Comparison of ENCODE assay signal across 10 cellular contexts in genomic region chr15:50058231-50058630, GRCh38.
DNase-seq lines count a peak whose midpoint lies in the region; ATAC-seq and TF ChIP-seq lines count a peak whose summit lies in the region.
"Had no signal": no experiment of that assay in that cellular context is flagged by ENCODE, and none has a peak within 500 bp of the region (broad histone marks: within the 10 kb centered on the region; RNA-seq: fewer than 3 reads in every experiment).

No MANE protein-coding gene starts in this region.

- ATAC-seq in HG02981 (IDR thresholded peaks at IDR 0.05; ENCODE audit: unreplicated experiment): no peak
- ATAC-seq: activated T-cell treated with anti-CD3 and anti-CD28 coated beads, Interleukin-2, amount 50 U/mL, for 4 hours had no signal

- H3K4me3 Mint-ChIP-seq in activated CD4-positive, alpha-beta T cell treated with anti-CD3 and anti-CD28 coated beads, Interleukin-2, amount 10 ng/mL, durations not matched to agents 24 days and 14 days: no peak overlapping the region
- no peak overlapping the region for H3K4me3 Mint-ChIP-seq in activated T-helper 1 cell treated with anti-CD3 and anti-CD28 coated beads, Interleukin-12 subunit alpha, Interleukin-12 subunit beta, Interleukin-2, Interleukin-4 antibody, amounts not matched to agents 30 ng/mL and 10 ng/mL and 1 ng/mL, durations not matched to agents 14 hours and 24 hours and 36 hours
- H3K4me3 Mint-ChIP-seq: activated T-cell treated with anti-CD3 and anti-CD28 coated beads, Interleukin-2, amount 50 U/mL, for 4 hours had no signal

- peak overlapping the region; percentile 60 for H3K27ac Mint-ChIP-seq in activated CD4-positive, alpha-beta T cell treated with anti-CD3 and anti-CD28 coated beads, Interleukin-2, amount 10 ng/mL, durations not matched to agents 24 days and 14 days
- H3K27ac Mint-ChIP-seq in activated T-helper 1 cell treated with anti-CD3 and anti-CD28 coated beads, Interleukin-12 subunit alpha, Interleukin-12 subunit beta, Interleukin-2, Interleukin-4 antibody, amounts not matched to agents 30 ng/mL and 10 ng/mL and 1 ng/mL, durations not matched to agents 14 hours and 24 hours and 36 hours: peak overlapping the region; percentile 76

- no peaks in the 10 kb centered on the region for H3K4me1 ChIP-seq in hepatocyte (ENCODE audit: insufficient read depth)
- no peaks in the 10 kb centered on the region for H3K4me1 ChIP-seq in uterus

- peaks cover 45% of the 10 kb centered on the region for H3K4me1 Mint-ChIP-seq in activated CD4-positive, alpha-beta T cell treated with anti-CD3 and anti-CD28 coated beads, Interleukin-2, amount 10 ng/mL, durations not matched to agents 24 days and 14 days
- peaks cover 70% of the 10 kb centered on the region for H3K4me1 Mint-ChIP-seq in activated T-helper 1 cell treated with anti-CD3 and anti-CD28 coated beads, Interleukin-12 subunit alpha, Interleukin-12 subunit beta, Interleukin-2, Interleukin-4 antibody, amounts not matched to agents 30 ng/mL and 10 ng/mL and 1 ng/mL, durations not matched to agents 14 hours and 24 hours and 36 hours (ENCODE audit: low read depth)

- no peak overlapping the region for H3K4me2 ChIP-seq in hepatocyte

- H3K27me3 ChIP-seq in hepatocyte (no peaks in the 10 kb centered on the region), uterus (no peaks in the 10 kb centered on the region)

- intact Hi-C loops in activated CD4-positive, alpha-beta T cell treated with anti-CD3 and anti-CD28 coated beads, Interleukin-2, amount 10 ng/mL, durations not matched to agents 24 days and 14 days (cut with micrococcal nuclease): loop anchor here (5.0 kb wide), 1 partner anchor 821 kb away; no protein-coding TSS in a partner anchor
- intact Hi-C loops in activated T-helper 1 cell treated with anti-CD3 and anti-CD28 coated beads, Interleukin-12 subunit alpha, Interleukin-12 subunit beta, Interleukin-2, Interleukin-4 antibody, amounts not matched to agents 30 ng/mL and 10 ng/mL and 1 ng/mL, durations not matched to agents 14 hours and 24 hours and 36 hours (cut with micrococcal nuclease): loop anchor here (10.0 kb wide), 1 partner anchor 53 kb away; no protein-coding TSS in a partner anchor
- intact Hi-C loops in uterus (cut with DNase I; ENCODE audit: low total_unique reads): no loop called here

- peaks cover 12% of the 10 kb centered on the region for H3K9me3 Mint-ChIP-seq in activated CD4-positive, alpha-beta T cell treated with anti-CD3 and anti-CD28 coated beads, Interleukin-2, amount 10 ng/mL, durations not matched to agents 24 days and 14 days
- H3K9me3 Mint-ChIP-seq in activated T-helper 1 cell treated with anti-CD3 and anti-CD28 coated beads, Interleukin-12 subunit alpha, Interleukin-12 subunit beta, Interleukin-2, Interleukin-4 antibody, amounts not matched to agents 30 ng/mL and 10 ng/mL and 1 ng/mL, durations not matched to agents 14 hours and 24 hours and 36 hours: no peaks in the 10 kb centered on the region
- H3K9me3 Mint-ChIP-seq: activated T-cell treated with anti-CD3 and anti-CD28 coated beads, Interleukin-2, amount 50 U/mL, for 4 hours had no signal

- peak overlapping the region; percentile 10 for H2AFZ ChIP-seq in hepatocyte

- no peak for TF ChIP-seq POLR2A in uterus (IDR thresholded peaks at IDR 0.05)

- no peak overlapping the region for H3K4me3 ChIP-seq in hepatocyte
- H3K4me3 ChIP-seq in uterus: no peak overlapping the region
- H3K4me3 ChIP-seq: coronary artery had no signal

- H3K9me2 ChIP-seq in hepatocyte (replicated peaks; ENCODE audit: insufficient read depth): no peaks in the 10 kb centered on the region

- H3K36me3 Mint-ChIP-seq in activated CD4-positive, alpha-beta T cell treated with anti-CD3 and anti-CD28 coated beads, Interleukin-2, amount 10 ng/mL, durations not matched to agents 24 days and 14 days (ENCODE audit: low read depth): peaks cover 25% of the 10 kb centered on the region
- H3K36me3 Mint-ChIP-seq in activated T-helper 1 cell treated with anti-CD3 and anti-CD28 coated beads, Interleukin-12 subunit alpha, Interleukin-12 subunit beta, Interleukin-2, Interleukin-4 antibody, amounts not matched to agents 30 ng/mL and 10 ng/mL and 1 ng/mL, durations not matched to agents 14 hours and 24 hours and 36 hours (ENCODE audit: low read depth): peaks cover 25% of the 10 kb centered on the region

- no peak for DNase-seq in activated CD4-positive, alpha-beta T cell treated with anti-CD3 and anti-CD28 coated beads, Interleukin-2, amount 10 ng/mL, durations not matched to agents 24 days and 14 days
- DNase-seq in activated CD4-positive, alpha-beta T cell treated with anti-CD3 and anti-CD28 coated beads, Interleukin-2, amount 50 U/mL, for 1 hour: no peak
- DNase-seq in activated T-helper 1 cell treated with anti-CD3 and anti-CD28 coated beads, Interleukin-12 subunit alpha, Interleukin-12 subunit beta, Interleukin-2, Interleukin-4 antibody, amounts not matched to agents 30 ng/mL and 10 ng/mL and 1 ng/mL, durations not matched to agents 14 hours and 24 hours and 36 hours (ENCODE audit: low spot score): no peak
- DNase-seq in hepatocyte (ENCODE audit: low spot score): no peak
- DNase-seq in uterus: no peak
- no peak for DNase-seq in AG08395 (ENCODE audit: low spot score)
- DNase-seq in NCI-H1417 treated with DMSO at 0.1 percent for 48 hours (lab: John Stamatoyannopoulos, UW): no peak
- DNase-seq: activated T-cell treated with anti-CD3 and anti-CD28 coated beads, Interleukin-2, amount 50 U/mL, for 4 hours had no signal

- WGBS in hepatocyte (ENCODE audit: low lambda C conversion rate, missing lambda C conversion rate): 51% methylated on average over 3 of the region's 3 CpGs

- H3K27ac ChIP-seq in hepatocyte (no peak overlapping the region), uterus (peak overlapping the region; percentile 70 to 81)

- no peaks in the 10 kb centered on the region for H4K20me1 ChIP-seq in hepatocyte (ENCODE audit: insufficient read depth, poor library complexity, severe bottlenecking)

- H3K36me3 ChIP-seq in hepatocyte (replicated peaks; ENCODE audit: insufficient read depth, low read depth): no peaks in the 10 kb centered on the region
- no peaks in the 10 kb centered on the region for H3K36me3 ChIP-seq in uterus

- H3K9me3 ChIP-seq in hepatocyte (ENCODE audit: low read depth) (no peaks in the 10 kb centered on the region), uterus (no peaks in the 10 kb centered on the region)

- no peaks in the 10 kb centered on the region for H3K79me2 ChIP-seq in hepatocyte

- TF ChIP-seq CTCF in hepatocyte (IDR thresholded peaks at IDR 0.05; ENCODE audit: poor library complexity): no peak
- TF ChIP-seq CTCF in uterus (IDR thresholded peaks at IDR 0.05): no peak

- no peaks in the 10 kb centered on the region for H3K27me3 Mint-ChIP-seq in activated CD4-positive, alpha-beta T cell treated with anti-CD3 and anti-CD28 coated beads, Interleukin-2, amount 10 ng/mL, durations not matched to agents 24 days and 14 days
- peaks cover 2% of the 10 kb centered on the region for H3K27me3 Mint-ChIP-seq in activated T-helper 1 cell treated with anti-CD3 and anti-CD28 coated beads, Interleukin-12 subunit alpha, Interleukin-12 subunit beta, Interleukin-2, Interleukin-4 antibody, amounts not matched to agents 30 ng/mL and 10 ng/mL and 1 ng/mL, durations not matched to agents 14 hours and 24 hours and 36 hours (ENCODE audit: insufficient read depth)
